ENCODE assay signal across 12 cellular contexts in the genomic region with DNA sequence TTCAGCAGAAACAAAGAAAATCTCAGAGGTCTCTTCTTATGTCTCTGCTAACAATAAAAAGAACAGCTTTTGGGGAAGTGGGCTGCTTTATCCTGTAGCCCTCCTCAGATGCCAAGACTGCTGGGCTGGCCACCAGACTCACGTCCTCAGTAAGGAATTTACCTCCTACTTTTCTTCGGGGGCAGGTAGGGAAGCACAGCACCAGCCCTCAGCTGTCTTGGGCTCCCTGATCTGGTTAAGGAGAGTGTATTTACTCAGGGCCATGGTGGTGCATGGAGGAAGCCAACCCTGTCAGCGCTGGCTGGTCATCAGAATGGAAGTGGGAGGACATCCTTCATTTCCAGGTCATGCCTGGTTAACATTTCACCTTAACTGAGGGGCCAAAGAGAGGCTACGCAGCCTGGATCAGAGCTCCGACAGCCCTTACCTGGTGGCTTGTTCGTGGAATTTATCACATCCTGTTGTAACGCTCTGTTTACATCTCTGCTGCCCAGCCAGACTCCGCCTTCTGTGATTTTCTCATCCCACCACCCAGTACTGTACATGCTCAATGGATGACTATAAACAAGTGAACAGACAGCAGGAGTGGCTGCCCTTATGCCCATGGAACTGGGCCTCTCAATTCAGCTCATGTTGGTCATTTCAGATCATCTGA.
DNase-seq lines count a peak whose midpoint lies in the region; TF ChIP-seq lines count a peak whose summit lies in the region.
"Had no signal": no experiment of that assay in that cellular context is flagged by ENCODE, and none has a peak within 500 bp of the region (broad histone marks: within the 10 kb centered on the region; RNA-seq: fewer than 3 reads in every experiment).

No MANE protein-coding gene starts in this region.

- TF ChIP-seq CTCF in RWPE1 (conservative IDR thresholded peaks at IDR 0.05; ENCODE audit: low read depth) (no peak), epithelial cell of esophagus (IDR thresholded peaks at IDR 0.05; ENCODE audit: insufficient read depth, low read depth, low read length, missing control alignments) (no peak)

- peak overlapping the region in 4 of 11 experiments; percentile 6 to 39 (median 24); a peak in 4 of 22 replicates for H3K27ac ChIP-seq in BLaER1 treated with 17β-estradiol and CSF1 and Interleukin-3, amounts not matched to agents 10 nM and 100 nM
- H3K27ac ChIP-seq in RWPE1 (peak overlapping the region; percentile 93), mucosa of rectum (ENCODE audit: low read depth in 2 of 2, low read length in 2 of 2) (peak overlapping the region; percentile 25 to 51)

- no peaks in the 10 kb centered on the region for H3K36me3 ChIP-seq in BLaER1 treated with 17β-estradiol and CSF1 and Interleukin-3, amounts not matched to agents 10 nM and 100 nM
- H3K36me3 ChIP-seq in mucosa of rectum (ENCODE audit: control insufficient read depth in 2 of 2, insufficient read depth in 2 of 2, low read length in 2 of 2) = no peaks in the 10 kb centered on the region

- H3K27me3 ChIP-seq in BLaER1 treated with 17β-estradiol and CSF1 and Interleukin-3, amounts not matched to agents 10 nM and 100 nM = no peaks in the 10 kb centered on the region
- H3K27me3 ChIP-seq in mucosa of rectum (ENCODE audit: control insufficient read depth in 2 of 2, insufficient read depth in 2 of 2, low read length in 2 of 2) = no peaks in the 10 kb centered on the region

- peak overlapping the region; percentile 42 to 83 (median 70) for H3K4me2 ChIP-seq in BLaER1 treated with 17β-estradiol and CSF1 and Interleukin-3, amounts not matched to agents 10 nM and 100 nM

- no peak overlapping the region for H3K9ac ChIP-seq in BLaER1 treated with 17β-estradiol and CSF1 and Interleukin-3, amounts not matched to agents 10 nM and 100 nM
- no peak overlapping the region for H3K9ac ChIP-seq in mucosa of rectum (ENCODE audit: low read depth in 1 of 2, low read length in 2 of 2)

- H4K20me1 ChIP-seq in BLaER1 treated with 17β-estradiol and CSF1 and Interleukin-3, amounts not matched to agents 10 nM and 100 nM = no peaks in the 10 kb centered on the region

- no peaks in the 10 kb centered on the region for H3K9me3 ChIP-seq in BLaER1 treated with 17β-estradiol and CSF1 and Interleukin-3, amounts not matched to agents 10 nM and 100 nM (replicated peaks in 1 of 11)
- no peaks in the 10 kb centered on the region for H3K9me3 ChIP-seq in mucosa of rectum (ENCODE audit: control insufficient read depth in 2 of 2, low read length in 2 of 2)

- no peak overlapping the region for H3K4me3 ChIP-seq in BLaER1 treated with 17β-estradiol and CSF1 and Interleukin-3, amounts not matched to agents 10 nM and 100 nM
- H3K4me3 ChIP-seq in epithelial cell of esophagus (ENCODE audit: low read length) (no peak overlapping the region), mucosa of rectum (ENCODE audit: low read length in 2 of 2) (peak overlapping the region in 1 of 2 donors; percentile 43)
- H3K4me3 ChIP-seq: dorsolateral prefrontal cortex had no signal

- CTCF ChIA-PET in RWPE1 (lab: Yijun Ruan, JAX) = no interaction called here

- peaks cover 29 to 61% (median 54%) of the 10 kb centered on the region in 10 experiments for H3K4me1 ChIP-seq in BLaER1 treated with 17β-estradiol and CSF1 and Interleukin-3, amounts not matched to agents 10 nM and 100 nM
- H3K4me1 ChIP-seq in mucosa of rectum (ENCODE audit: control insufficient read depth in 2 of 2, insufficient read depth in 2 of 2, low read length in 2 of 2) = peaks cover 25 to 36% of the 10 kb centered on the region in 2 donors

- no peak for DNase-seq in RWPE1 (ENCODE audit: low spot score)
- DNase-seq in epithelial cell of esophagus (ENCODE audit: low read depth) = peak; percentile 80
- no peak for DNase-seq in DMS153 treated with DMSO at 0.1 percent for 48 hours (lab: John Stamatoyannopoulos, UW; ENCODE audit: unreplicated experiment)
- DNase-seq in NCI-H146 treated with DMSO at 0.1 percent for 48 hours (lab: John Stamatoyannopoulos, UW; ENCODE audit: unreplicated experiment) = no peak
- DNase-seq in stimulated activated CD8-positive, alpha-beta memory T cell treated with anti-CD3 and anti-CD28 coated beads, Interleukin-4, amount 100 ng/mL, for 48 hours = no peak
- no peak for DNase-seq in NOMO-1 treated with dmso at 0.1 percent for 144 hours (lab: John Stamatoyannopoulos, UW; ENCODE audit: unreplicated experiment)
- DNase-seq: NCI-H526; nucleus accumbens; stimulated activated CD4-positive, alpha-beta T cell treated with anti-CD3 and anti-CD28 coated beads, Interleukin-1b, Interleukin-23, amount 100 ng/mL, for 48 hours had no signal

- POLR2A ChIA-PET in RWPE1 (lab: Yijun Ruan, JAX; ENCODE audit: low non-redundant PET) = interaction anchor here (1.3 kb wide), 1 partner anchor 11 kb away, joined by 20 read pairs; no protein-coding TSS in a partner anchor
